2 cellular contexts compared by ENCODE assay signal in genomic region chr7:53638517-53638916, GRCh38.
TF ChIP-seq lines count a peak whose summit lies in the region.

No MANE protein-coding gene starts in this region.

TF ChIP-seq in A549, 52 proteins besides CTCF, POLR2A, EP300 and RAD21 (continued from another document):
- TF ChIP-seq FOSL2 (IDR thresholded peaks at IDR 0.05) (no peak), FOSL2 (CRISPR knock-in tag; IDR thresholded peaks at IDR 0.05) (no peak), REST (IDR thresholded peaks at IDR 0.05) (no peak), TFCP2L1 (CRISPR knock-in tag; IDR thresholded peaks at IDR 0.05) (no peak), BHLHE40 (IDR thresholded peaks at IDR 0.05; ENCODE audit: low read depth, low read length) (no peak)

TF ChIP-seq in IMR-90, 13 proteins besides CTCF, POLR2A, EP300 and RAD21 (continued from another document):
- TF ChIP-seq CEBPB (IDR thresholded peaks at IDR 0.05; ENCODE audit: low read depth, low read length) = no peak
